In genomic region chr12:46390304-46390703, GRCh38 we compare ENCODE assay signal across 10 cellular contexts. TPM values are rescaled to one million over a fixed set of nuclear protein-coding genes. Genes with fewer than 3 reads are reported as not detected.
A peak's percentile ranks its signal among the peaks of the same experiment; 100 is the strongest.
DNase-seq lines count a peak whose midpoint lies in the region; ATAC-seq and TF ChIP-seq lines count a peak whose summit lies in the region.
"Had no signal": no experiment of that assay in that cellular context is flagged by ENCODE, and none has a peak within 500 bp of the region (broad histone marks: within the 10 kb centered on the region; RNA-seq: fewer than 3 reads in every experiment).

No MANE protein-coding gene starts in this region.

- H3K36me3 ChIP-seq in DOHH2 (ENCODE audit: control insufficient read depth, low read length) (no peaks in the 10 kb centered on the region), HUES64 (ENCODE audit: insufficient read depth, low read length) (peaks cover 31% of the 10 kb centered on the region), colonic mucosa (no peaks in the 10 kb centered on the region), sigmoid colon (no peaks in the 10 kb centered on the region)

- peaks cover 3% of the 10 kb centered on the region; the same call in 1 of the 2 replicates for H3K27me3 ChIP-seq in DOHH2 (ENCODE audit: control insufficient read depth, low read length)
- no peaks in the 10 kb centered on the region for H3K27me3 ChIP-seq in HUES64 (ENCODE audit: insufficient read depth, low read length)
- no peaks in the 10 kb centered on the region for H3K27me3 ChIP-seq in colonic mucosa
- no peaks in the 10 kb centered on the region for H3K27me3 ChIP-seq in sigmoid colon

- no peak for TF ChIP-seq EP300 in sigmoid colon (IDR thresholded peaks at IDR 0.05)

- ATAC-seq in HG03039 (IDR thresholded peaks at IDR 0.05; ENCODE audit: unreplicated experiment): no peak

- no peaks in the 10 kb centered on the region for H3K9me3 ChIP-seq in DOHH2 (ENCODE audit: control insufficient read depth, insufficient read depth, low read length)
- H3K9me3 ChIP-seq in HUES64 (ENCODE audit: insufficient read depth, low read depth, low read length): no peaks in the 10 kb centered on the region
- H3K9me3 ChIP-seq in colonic mucosa: no peaks in the 10 kb centered on the region
- no peaks in the 10 kb centered on the region for H3K9me3 ChIP-seq in sigmoid colon

- H3F3A ChIP-seq in DOHH2 (ENCODE audit: control insufficient read depth, insufficient read depth): peaks cover 24% of the 10 kb centered on the region

- TF ChIP-seq CTCF in DOHH2 (IDR thresholded peaks at IDR 0.05; ENCODE audit: low read depth, low read length, poor library complexity, severe bottlenecking): no peak
- no peak for TF ChIP-seq CTCF in colonic mucosa (IDR thresholded peaks at IDR 0.05)
- no peak for TF ChIP-seq CTCF in sigmoid colon (IDR thresholded peaks at IDR 0.05)

- H4K20me1 ChIP-seq in DOHH2 (ENCODE audit: control insufficient read depth, insufficient read depth, low read depth, low read length): no peaks in the 10 kb centered on the region

- 91% methylated on average over 1 of the region's 1 CpG for WGBS in HUES64
- WGBS in sigmoid colon, 2 donors: 12 to 52% methylated on average over 1 of the region's 1 CpG

- H3K4me3 ChIP-seq in DOHH2 (ENCODE audit: low read length): peak overlapping the region; percentile 19; the same call in 1 of the 2 replicates
- H3K4me3 ChIP-seq in HUES64 (ENCODE audit: low read length): no peak overlapping the region
- no peak overlapping the region for H3K4me3 ChIP-seq in colonic mucosa
- H3K4me3 ChIP-seq in sigmoid colon: no peak overlapping the region

- no peak overlapping the region for H3K9ac ChIP-seq in HUES64 (ENCODE audit: low read depth, low read length)
- H3K9ac ChIP-seq in colonic mucosa (ENCODE audit: low read depth in 2 of 2, low read length in 2 of 2): peak overlapping the region in 1 of 2 donors; percentile 47

- intact Hi-C loops in colonic mucosa (cut with DNase I) (no loop called here), sigmoid colon (cut with DNase I) (no loop called here)

- H3K4me1 ChIP-seq in DOHH2 (ENCODE audit: control insufficient read depth, low read length) (peaks cover 70% of the 10 kb centered on the region), HUES64 (ENCODE audit: insufficient read depth, low read length) (peaks cover 77% of the 10 kb centered on the region), colonic mucosa (peaks cover 9% of the 10 kb centered on the region), sigmoid colon (peaks cover 0 to 57% (median 52%) of the 10 kb centered on the region in 4 donors)

- peak overlapping the region; percentile 46 for H3K4me2 ChIP-seq in DOHH2 (ENCODE audit: low read length)

- H3K79me2 ChIP-seq in DOHH2 (ENCODE audit: control insufficient read depth, low read length): no peaks in the 10 kb centered on the region

- DNase-seq in colonic mucosa (no peak), sigmoid colon (no peak), NCI-H1105 treated with DMSO at 0.1 percent for 48 hours (lab: John Stamatoyannopoulos, UW) (no peak), ACHN (no peak), SK-N-DZ (ENCODE audit: low spot score) (no peak)
- DNase-seq: Calu3, NCI-H1930 had no signal

- no peak for TF ChIP-seq POLR2A in sigmoid colon (IDR thresholded peaks at IDR 0.05)

- no peaks in the 10 kb centered on the region for H3K9me2 ChIP-seq in DOHH2 (replicated peaks; ENCODE audit: control insufficient read depth, low read length)

- in situ Hi-C loops in ACHN (cut with HindIII; ENCODE audit: low pct_ligation_motif_present, low pct_unique_long_range_greater_than_20kb, low sequenced_read_pairs): no loop called here

- H3K27ac ChIP-seq in DOHH2 (ENCODE audit: low read depth, low read length) (no peak overlapping the region), HUES64 (ENCODE audit: low read depth, low read length) (peak overlapping the region; percentile 83), colonic mucosa (peak overlapping the region; percentile 20), sigmoid colon (peak overlapping the region; percentile 23 to 61 (median 41))

RNA-seq across cellular contexts. Expression of gene SLC38A2, which starts 17.7 kb away (rescaled TPM):
- 197 TPM for polyA plus RNA-seq in HUES64 (2013, experiment 1 of 2)
- 203 TPM for polyA plus RNA-seq in HUES64 (2013, experiment 2 of 2)
- 100 to 1,000 TPM in 1 of 2 donors, 10 to 100 TPM in 1; 98.5 to 158 TPM for total RNA-seq in colonic mucosa
- 100 to 1,000 TPM; 234 to 299 (median 263) TPM for total RNA-seq in sigmoid colon
- 10 to 100 TPM; 17.6 to 69.4 (median 19.2) TPM for polyA plus RNA-seq in sigmoid colon
- 155 and 160 TPM in 2 replicates for polyA plus RNA-seq in SK-N-DZ (2014; cell fraction: cytosol; rRNA removed)
- polyA plus RNA-seq in SK-N-DZ (2014; cell fraction: nucleus; rRNA removed): 232 and 278 TPM in 2 replicates
